In the genomic region with DNA sequence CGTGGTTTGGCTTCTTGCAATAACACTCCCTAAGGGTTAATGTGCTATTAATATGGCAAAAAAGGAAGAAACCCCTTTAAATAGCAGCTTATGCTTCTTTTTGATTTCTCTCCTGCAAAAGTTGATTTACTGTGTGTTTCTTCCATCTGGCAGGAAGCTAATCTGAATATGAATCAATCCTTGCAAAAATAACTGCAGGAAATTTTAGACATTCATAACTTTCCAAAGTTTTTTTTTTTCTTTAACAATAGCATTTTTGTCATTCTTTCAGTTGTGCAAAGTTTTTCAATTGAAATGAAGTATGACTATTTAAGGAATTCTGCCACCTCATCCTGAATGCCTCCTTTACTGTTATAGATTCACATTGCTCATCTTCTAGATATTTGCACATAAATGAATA, we compare ENCODE assay signal across 18 cellular contexts.
DNase-seq lines count a peak whose midpoint lies in the region; ATAC-seq and TF ChIP-seq lines count a peak whose summit lies in the region.
"Had no signal": no experiment of that assay in that cellular context is flagged by ENCODE, and none has a peak within 500 bp of the region (broad histone marks: within the 10 kb centered on the region; RNA-seq: fewer than 3 reads in every experiment).

No MANE protein-coding gene starts in this region.

- H3K4me3 ChIP-seq in choroid plexus epithelial cell (ENCODE audit: low read depth, low read length) = no peak overlapping the region
- H3K4me3 ChIP-seq: Peyer's patch had no signal

- no peak for TF ChIP-seq CTCF in choroid plexus epithelial cell (conservative IDR thresholded peaks at IDR 0.05; ENCODE audit: low read depth, low read length)

- DNase-seq in AG08395 (ENCODE audit: low spot score) = peak; percentile 15
- DNase-seq in LHCN-M2 (ENCODE audit: low read depth) = peak; percentile 62
- DNase-seq in choroid plexus epithelial cell (ENCODE audit: low read depth) = peak; percentile 22
- peak; percentile 7 for DNase-seq in kidney glomerular epithelial cell (lab: John Stamatoyannopoulos, UW)
- no peak for DNase-seq in NCI-H2227 (lab: John Stamatoyannopoulos, UW; ENCODE audit: unreplicated experiment)
- DNase-seq: activated CD4-positive, CD25-positive, alpha-beta regulatory T cell treated with anti-CD3 and anti-CD28 coated beads, Interleukin-2, amount 50 U/mL, for 72 hours; activated CD8-positive, alpha-beta memory T cell treated with anti-CD3 and anti-CD28 coated beads, Interleukin-2, amount 50 U/mL, for 4 hours; activated naive CD4-positive, alpha-beta T cell treated with anti-CD3 and anti-CD28 coated beads, Interleukin-2, amount 50 U/mL, for 16 hours; DMS153; NCI-H187; NCI-H69; Peyer's patch; small intestine; stimulated activated naive CD4-positive, alpha-beta T cell treated with Interleukin-2 at 50 U/mL for 16 hours; T-helper 2 cell had no signal

- ATAC-seq in GM19324 (IDR thresholded peaks at IDR 0.05; ENCODE audit: low FRiP score, unreplicated experiment) = no peak
- no peak for ATAC-seq in GM19351 (IDR thresholded peaks at IDR 0.05; ENCODE audit: unreplicated experiment)
- ATAC-seq in GM18907 (IDR thresholded peaks at IDR 0.05; ENCODE audit: unreplicated experiment) = no peak
